ENCODE assay signal across 1 cellular context in the genomic region with DNA sequence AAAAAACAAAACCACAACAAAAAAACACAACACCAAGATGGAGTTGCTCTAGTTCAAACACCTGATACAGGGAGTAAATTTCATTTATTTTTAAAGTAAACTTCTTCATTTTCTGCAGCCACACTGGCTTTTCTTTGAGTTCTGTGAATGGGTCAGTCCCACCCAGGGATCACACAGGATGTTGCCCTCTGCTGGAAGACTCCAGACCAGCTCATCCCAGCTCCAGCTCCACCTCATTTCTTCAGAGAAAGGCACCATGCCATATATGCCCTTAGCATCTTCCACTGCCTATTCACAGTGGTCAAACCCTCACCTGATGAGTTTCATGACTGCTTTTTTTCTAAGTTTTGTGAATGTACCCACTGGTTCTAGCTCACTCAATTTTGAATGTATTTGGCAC.
TF ChIP-seq lines count a peak whose summit lies in the region.

No MANE protein-coding gene starts in this region.

TF ChIP-seq in HepG2, 621 proteins besides CTCF, POLR2A, EP300 and RAD21:
- no peak for TF ChIP-seq ZNF672 (CRISPR knock-in tag; IDR thresholded peaks at IDR 0.05)
- peak; percentile 39 for TF ChIP-seq STAG1 (CRISPR knock-in tag; IDR thresholded peaks at IDR 0.05)
